Comparison of ENCODE assay signal across 1 cellular context in the genomic region with DNA sequence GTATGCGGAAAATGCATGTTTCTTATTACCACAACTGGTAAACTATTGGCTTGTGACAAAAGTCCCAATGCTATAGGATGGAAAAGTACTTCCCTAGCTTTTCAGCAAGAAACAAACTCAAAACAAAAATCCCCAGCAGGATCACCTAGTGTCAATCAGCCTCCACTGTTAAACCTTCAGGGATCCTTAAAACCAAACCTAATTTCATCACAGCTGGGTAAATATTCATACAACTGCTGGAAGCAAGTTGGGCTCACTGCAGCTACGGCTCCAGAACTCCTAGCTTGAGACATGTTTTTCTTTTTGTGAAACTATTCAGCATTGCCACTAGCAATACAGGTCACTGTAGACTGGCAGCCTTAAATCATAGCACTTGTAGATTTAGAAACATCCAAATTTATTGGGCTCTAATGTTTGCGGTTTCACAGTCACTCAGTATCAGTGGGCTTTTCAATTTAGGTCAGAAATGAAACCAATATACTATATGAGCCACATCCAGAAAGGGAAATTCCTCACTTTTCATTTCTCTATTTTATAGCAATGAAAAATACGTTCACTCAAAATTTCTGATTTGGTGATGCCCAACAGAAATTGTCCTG.
TF ChIP-seq lines count a peak whose summit lies in the region.

No MANE protein-coding gene starts in this region.

TF ChIP-seq in HEK293, 187 proteins besides CTCF, POLR2A, EP300 and RAD21 (continued from another document):
- TF ChIP-seq, protein P1, sequence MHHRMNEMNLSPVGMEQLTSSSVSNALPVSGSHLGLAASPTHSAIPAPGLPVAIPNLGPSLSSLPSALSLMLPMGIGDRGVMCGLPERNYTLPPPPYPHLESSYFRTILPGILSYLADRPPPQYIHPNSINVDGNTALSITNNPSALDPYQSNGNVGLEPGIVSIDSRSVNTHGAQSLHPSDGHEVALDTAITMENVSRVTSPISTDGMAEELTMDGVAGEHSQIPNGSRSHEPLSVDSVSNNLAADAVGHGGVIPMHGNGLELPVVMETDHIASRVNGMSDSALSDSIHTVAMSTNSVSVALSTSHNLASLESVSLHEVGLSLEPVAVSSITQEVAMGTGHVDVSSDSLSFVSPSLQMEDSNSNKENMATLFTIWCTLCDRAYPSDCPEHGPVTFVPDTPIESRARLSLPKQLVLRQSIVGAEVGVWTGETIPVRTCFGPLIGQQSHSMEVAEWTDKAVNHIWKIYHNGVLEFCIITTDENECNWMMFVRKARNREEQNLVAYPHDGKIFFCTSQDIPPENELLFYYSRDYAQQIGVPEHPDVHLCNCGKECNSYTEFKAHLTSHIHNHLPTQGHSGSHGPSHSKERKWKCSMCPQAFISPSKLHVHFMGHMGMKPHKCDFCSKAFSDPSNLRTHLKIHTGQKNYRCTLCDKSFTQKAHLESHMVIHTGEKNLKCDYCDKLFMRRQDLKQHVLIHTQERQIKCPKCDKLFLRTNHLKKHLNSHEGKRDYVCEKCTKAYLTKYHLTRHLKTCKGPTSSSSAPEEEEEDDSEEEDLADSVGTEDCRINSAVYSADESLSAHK (tag by site-specific recombination; IDR thresholded peaks at IDR 0.05) = peak; percentile 80
- TF ChIP-seq ZNF175 (tag by site-specific recombination; IDR thresholded peaks at IDR 0.05) (no peak), GLI4 (tag by site-specific recombination; IDR thresholded peaks at IDR 0.05) (no peak), ZNF521 (tag by site-specific recombination; IDR thresholded peaks at IDR 0.05) (no peak), KLF10 (tag by site-specific recombination; IDR thresholded peaks at IDR 0.05) (no peak), PRDM1 (tag by site-specific recombination; IDR thresholded peaks at IDR 0.05) (0 out of 2 replicates have a peak, but pooled peaks have one; percentile 27), ZNF23 (tag by site-specific recombination; IDR thresholded peaks at IDR 0.05; ENCODE audit: borderline replicate concordance) (no peak), YY1 (tag by site-specific recombination; IDR thresholded peaks at IDR 0.05) (no peak)
- TF ChIP-seq, protein P2, sequence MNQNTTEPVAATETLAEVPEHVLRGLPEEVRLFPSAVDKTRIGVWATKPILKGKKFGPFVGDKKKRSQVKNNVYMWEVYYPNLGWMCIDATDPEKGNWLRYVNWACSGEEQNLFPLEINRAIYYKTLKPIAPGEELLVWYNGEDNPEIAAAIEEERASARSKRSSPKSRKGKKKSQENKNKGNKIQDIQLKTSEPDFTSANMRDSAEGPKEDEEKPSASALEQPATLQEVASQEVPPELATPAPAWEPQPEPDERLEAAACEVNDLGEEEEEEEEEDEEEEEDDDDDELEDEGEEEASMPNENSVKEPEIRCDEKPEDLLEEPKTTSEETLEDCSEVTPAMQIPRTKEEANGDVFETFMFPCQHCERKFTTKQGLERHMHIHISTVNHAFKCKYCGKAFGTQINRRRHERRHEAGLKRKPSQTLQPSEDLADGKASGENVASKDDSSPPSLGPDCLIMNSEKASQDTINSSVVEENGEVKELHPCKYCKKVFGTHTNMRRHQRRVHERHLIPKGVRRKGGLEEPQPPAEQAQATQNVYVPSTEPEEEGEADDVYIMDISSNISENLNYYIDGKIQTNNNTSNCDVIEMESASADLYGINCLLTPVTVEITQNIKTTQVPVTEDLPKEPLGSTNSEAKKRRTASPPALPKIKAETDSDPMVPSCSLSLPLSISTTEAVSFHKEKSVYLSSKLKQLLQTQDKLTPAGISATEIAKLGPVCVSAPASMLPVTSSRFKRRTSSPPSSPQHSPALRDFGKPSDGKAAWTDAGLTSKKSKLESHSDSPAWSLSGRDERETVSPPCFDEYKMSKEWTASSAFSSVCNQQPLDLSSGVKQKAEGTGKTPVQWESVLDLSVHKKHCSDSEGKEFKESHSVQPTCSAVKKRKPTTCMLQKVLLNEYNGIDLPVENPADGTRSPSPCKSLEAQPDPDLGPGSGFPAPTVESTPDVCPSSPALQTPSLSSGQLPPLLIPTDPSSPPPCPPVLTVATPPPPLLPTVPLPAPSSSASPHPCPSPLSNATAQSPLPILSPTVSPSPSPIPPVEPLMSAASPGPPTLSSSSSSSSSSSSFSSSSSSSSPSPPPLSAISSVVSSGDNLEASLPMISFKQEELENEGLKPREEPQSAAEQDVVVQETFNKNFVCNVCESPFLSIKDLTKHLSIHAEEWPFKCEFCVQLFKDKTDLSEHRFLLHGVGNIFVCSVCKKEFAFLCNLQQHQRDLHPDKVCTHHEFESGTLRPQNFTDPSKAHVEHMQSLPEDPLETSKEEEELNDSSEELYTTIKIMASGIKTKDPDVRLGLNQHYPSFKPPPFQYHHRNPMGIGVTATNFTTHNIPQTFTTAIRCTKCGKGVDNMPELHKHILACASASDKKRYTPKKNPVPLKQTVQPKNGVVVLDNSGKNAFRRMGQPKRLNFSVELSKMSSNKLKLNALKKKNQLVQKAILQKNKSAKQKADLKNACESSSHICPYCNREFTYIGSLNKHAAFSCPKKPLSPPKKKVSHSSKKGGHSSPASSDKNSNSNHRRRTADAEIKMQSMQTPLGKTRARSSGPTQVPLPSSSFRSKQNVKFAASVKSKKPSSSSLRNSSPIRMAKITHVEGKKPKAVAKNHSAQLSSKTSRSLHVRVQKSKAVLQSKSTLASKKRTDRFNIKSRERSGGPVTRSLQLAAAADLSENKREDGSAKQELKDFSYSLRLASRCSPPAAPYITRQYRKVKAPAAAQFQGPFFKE (tag by site-specific recombination; IDR thresholded peaks at IDR 0.05; ENCODE audit: borderline replicate concordance) = no peak
- TF ChIP-seq, protein P3, sequence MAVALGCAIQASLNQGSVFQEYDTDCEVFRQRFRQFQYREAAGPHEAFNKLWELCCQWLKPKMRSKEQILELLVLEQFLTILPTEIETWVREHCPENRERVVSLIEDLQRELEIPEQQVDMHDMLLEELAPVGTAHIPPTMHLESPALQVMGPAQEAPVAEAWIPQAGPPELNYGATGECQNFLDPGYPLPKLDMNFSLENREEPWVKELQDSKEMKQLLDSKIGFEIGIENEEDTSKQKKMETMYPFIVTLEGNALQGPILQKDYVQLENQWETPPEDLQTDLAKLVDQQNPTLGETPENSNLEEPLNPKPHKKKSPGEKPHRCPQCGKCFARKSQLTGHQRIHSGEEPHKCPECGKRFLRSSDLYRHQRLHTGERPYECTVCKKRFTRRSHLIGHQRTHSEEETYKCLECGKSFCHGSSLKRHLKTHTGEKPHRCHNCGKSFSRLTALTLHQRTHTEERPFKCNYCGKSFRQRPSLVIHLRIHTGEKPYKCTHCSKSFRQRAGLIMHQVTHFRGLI (tag by site-specific recombination; IDR thresholded peaks at IDR 0.05) = peak; percentile 20; the same call in 1 of the 2 replicates
